12 cellular contexts compared by ENCODE assay signal in genomic region chr10:132410779-132411532, GRCh38. TPM values are rescaled to one million over a fixed set of nuclear protein-coding genes. Genes with fewer than 3 reads are reported as not detected.
A peak's percentile ranks its signal among the peaks of the same experiment; 100 is the strongest.
DNase-seq lines count a peak whose midpoint lies in the region; ATAC-seq and TF ChIP-seq lines count a peak whose summit lies in the region.
"Had no signal": no experiment of that assay in that cellular context is flagged by ENCODE, and none has a peak within 500 bp of the region (broad histone marks: within the 10 kb centered on the region; RNA-seq: fewer than 3 reads in every experiment).

No MANE protein-coding gene starts in this region.

- no peaks in the 10 kb centered on the region for H3K9me3 Mint-ChIP-seq in activated T-cell treated with anti-CD3 and anti-CD28 coated beads, Interleukin-2, amount 50 U/mL, for 4 hours
- H3K9me3 Mint-ChIP-seq in activated T-cell treated with anti-CD3 and anti-CD28 coated beads, Interleukin-2, amount 50 U/mL, for 72 hours = no peaks in the 10 kb centered on the region
- H3K9me3 Mint-ChIP-seq: activated CD4-positive, alpha-beta T cell treated with anti-CD3 and anti-CD28 coated beads, Interleukin-2, amount 10 ng/mL, durations not matched to agents 7 days and 5 days; CD8-positive, alpha-beta memory T cell; neural progenitor cell had no signal

- no peak overlapping the region for H3K4me3 Mint-ChIP-seq in activated T-cell treated with anti-CD3 and anti-CD28 coated beads, Interleukin-2, amount 50 U/mL, for 4 hours
- no peak overlapping the region for H3K4me3 Mint-ChIP-seq in activated T-cell treated with anti-CD3 and anti-CD28 coated beads, Interleukin-2, amount 50 U/mL, for 72 hours
- H3K4me3 Mint-ChIP-seq: activated CD4-positive, alpha-beta T cell treated with anti-CD3 and anti-CD28 coated beads, Interleukin-2, amount 10 ng/mL, durations not matched to agents 7 days and 5 days; CD8-positive, alpha-beta memory T cell; neural progenitor cell; T-helper 17 cell had no signal

- no peak overlapping the region for H3K4me3 ChIP-seq in duodenal mucosa (ENCODE audit: low read depth in 1 of 2, low read length in 2 of 2)
- peak overlapping the region in 1 of 2 donors; percentile 27 for H3K4me3 ChIP-seq in muscle layer of colon (ENCODE audit: low read depth in 1 of 2, low read length in 2 of 2)
- H3K4me3 ChIP-seq in testis = no peak overlapping the region
- H3K4me3 ChIP-seq: neural progenitor cell had no signal

- peak overlapping the region; percentile 45 for H3K27ac ChIP-seq in RWPE1
- peak overlapping the region; percentile 62 for H3K27ac ChIP-seq in duodenal mucosa (ENCODE audit: low read depth, low read length)
- H3K27ac ChIP-seq in muscle layer of colon (ENCODE audit: low read depth, low read length) = peak overlapping the region; percentile 39
- H3K27ac ChIP-seq in testis = peak overlapping the region; percentile 31 to 87
- H3K27ac ChIP-seq: neural progenitor cell had no signal

- H3K4me1 ChIP-seq in duodenal mucosa (ENCODE audit: control insufficient read depth in 1 of 2, insufficient read depth in 2 of 2, low read length in 2 of 2) = peaks cover 43% of the 10 kb centered on the region in 2 donors
- peaks cover 78% of the 10 kb centered on the region for H3K4me1 ChIP-seq in muscle layer of colon (ENCODE audit: insufficient read depth, low read length)
- H3K4me1 ChIP-seq in testis = peaks cover 64% of the 10 kb centered on the region

- H3K36me3 Mint-ChIP-seq in activated T-cell treated with anti-CD3 and anti-CD28 coated beads, Interleukin-2, amount 50 U/mL, for 4 hours (ENCODE audit: insufficient read depth) = peaks cover 9% of the 10 kb centered on the region
- H3K36me3 Mint-ChIP-seq in activated T-cell treated with anti-CD3 and anti-CD28 coated beads, Interleukin-2, amount 50 U/mL, for 72 hours (ENCODE audit: insufficient read depth in 2 of 2) = no peaks in the 10 kb centered on the region

- H3K9me3 ChIP-seq in duodenal mucosa (ENCODE audit: control insufficient read depth in 1 of 2, low read length in 2 of 2) (no peaks in the 10 kb centered on the region), muscle layer of colon (ENCODE audit: low read length) (no peaks in the 10 kb centered on the region), testis (no peaks in the 10 kb centered on the region)

- DNase-seq in RWPE1 (ENCODE audit: low spot score) (no peak), testis (no peak), NOMO-1 (lab: John Stamatoyannopoulos, UW; ENCODE audit: unreplicated experiment in 2 of 2) (no peak)
- no peak for DNase-seq in activated T-cell treated with anti-CD3 and anti-CD28 coated beads, Interleukin-2, amount 50 U/mL, for 4 hours
- DNase-seq in activated T-cell treated with anti-CD3 and anti-CD28 coated beads, Interleukin-2, amount 50 U/mL, for 72 hours = no peak
- DNase-seq: activated CD4-positive, alpha-beta T cell treated with anti-CD3 and anti-CD28 coated beads, Interleukin-2, amount 10 ng/mL, durations not matched to agents 7 days and 5 days; CD8-positive, alpha-beta memory T cell; T-helper 17 cell had no signal

- intact Hi-C loops in testis (cut with DNase I; ENCODE audit: low total_unique reads) = no loop called here

- TF ChIP-seq POLR2A in testis (IDR thresholded peaks at IDR 0.05) = no peak

- H3K4me1 Mint-ChIP-seq in activated T-cell treated with anti-CD3 and anti-CD28 coated beads, Interleukin-2, amount 50 U/mL, for 4 hours (ENCODE audit: low read depth) = peaks cover 11% of the 10 kb centered on the region
- peaks cover 12% of the 10 kb centered on the region for H3K4me1 Mint-ChIP-seq in activated T-cell treated with anti-CD3 and anti-CD28 coated beads, Interleukin-2, amount 50 U/mL, for 72 hours (ENCODE audit: low read depth)

- TF ChIP-seq CTCF in RWPE1 (conservative IDR thresholded peaks at IDR 0.05; ENCODE audit: low read depth) (no peak), testis (IDR thresholded peaks at IDR 0.05) (no peak)

- no peak overlapping the region for H3K27ac Mint-ChIP-seq in activated T-cell treated with anti-CD3 and anti-CD28 coated beads, Interleukin-2, amount 50 U/mL, for 72 hours

- WGBS in testis, 2 donors = 70 to 78% methylated on average over 12 to 28 of the region's 28 CpGs

- POLR2A ChIA-PET in RWPE1 (lab: Yijun Ruan, JAX; ENCODE audit: low non-redundant PET) = interaction anchor here (1.2 kb wide), 1 partner anchor 12 kb away, joined by 3 read pairs; no protein-coding TSS in a partner anchor

- no peak for ATAC-seq in HG03175 (IDR thresholded peaks at IDR 0.05; ENCODE audit: unreplicated experiment)
- ATAC-seq in activated T-cell treated with anti-CD3 and anti-CD28 coated beads, Interleukin-2, amount 50 U/mL, for 4 hours = no peak
- ATAC-seq in activated T-cell treated with anti-CD3 and anti-CD28 coated beads, Interleukin-2, amount 50 U/mL, for 72 hours (replicated peaks in 1 of 2) = no peak
- ATAC-seq: T-helper 17 cell had no signal

- CTCF ChIA-PET in RWPE1 (lab: Yijun Ruan, JAX) = interaction anchor here (0.7 to 1.9 kb wide), 4 partner anchors 8 to 36 kb away, joined by 3 to 6 read pairs (median 5); no protein-coding TSS in a partner anchor

- no peaks in the 10 kb centered on the region for H3K27me3 ChIP-seq in duodenal mucosa (ENCODE audit: control insufficient read depth in 1 of 2, insufficient read depth in 2 of 2, low read length in 2 of 2)
- H3K27me3 ChIP-seq in muscle layer of colon (ENCODE audit: control insufficient read depth in 1 of 2, insufficient read depth in 2 of 2, low read length in 2 of 2) = no peaks in the 10 kb centered on the region
- no peaks in the 10 kb centered on the region for H3K27me3 ChIP-seq in testis
- H3K27me3 ChIP-seq: neural progenitor cell had no signal

- no peaks in the 10 kb centered on the region for H3K27me3 Mint-ChIP-seq in activated T-cell treated with anti-CD3 and anti-CD28 coated beads, Interleukin-2, amount 50 U/mL, for 4 hours (ENCODE audit: low read depth)
- H3K27me3 Mint-ChIP-seq in activated T-cell treated with anti-CD3 and anti-CD28 coated beads, Interleukin-2, amount 50 U/mL, for 72 hours (ENCODE audit: low read depth) = no peaks in the 10 kb centered on the region
- H3K27me3 Mint-ChIP-seq: activated CD4-positive, alpha-beta T cell treated with anti-CD3 and anti-CD28 coated beads, Interleukin-2, amount 10 ng/mL, durations not matched to agents 7 days and 5 days; CD8-positive, alpha-beta memory T cell; T-helper 17 cell had no signal

- peak overlapping the region in 1 of 2 donors; percentile 56 for H3K9ac ChIP-seq in duodenal mucosa (ENCODE audit: low read depth in 1 of 2, low read length in 2 of 2)
- no peak overlapping the region for H3K9ac ChIP-seq in muscle layer of colon (ENCODE audit: low read length)
- H3K9ac ChIP-seq: neural progenitor cell had no signal

- peaks cover 0 to 13% of the 10 kb centered on the region in 2 donors for H3K36me3 ChIP-seq in duodenal mucosa (ENCODE audit: control insufficient read depth in 1 of 2, insufficient read depth in 2 of 2, low read length in 2 of 2)
- peaks cover 6% of the 10 kb centered on the region for H3K36me3 ChIP-seq in muscle layer of colon (ENCODE audit: insufficient read depth, low read length)
- no peaks in the 10 kb centered on the region for H3K36me3 ChIP-seq in testis (ENCODE audit: low read depth, missing control alignments)
- H3K36me3 ChIP-seq: neural progenitor cell had no signal

RNA-seq across cellular contexts. Expression of gene PWWP2B, which starts 14.0 kb away (rescaled TPM):
- 10 to 100 TPM; 32.6 to 45.1 TPM for total RNA-seq in testis
- polyA plus RNA-seq in testis (ENCODE audit: insufficient read depth, low read depth, low replicate concordance) = 16.0 TPM
- 1 to 10 TPM; 3.3 to 4.3 (median 4.1) TPM for total RNA-seq in activated T-cell treated with anti-CD3 and anti-CD28 coated beads, Interleukin-2, amount 50 U/mL, for 4 hours
- 1 to 10 TPM; 3.1 to 5.2 TPM for total RNA-seq in activated T-cell treated with anti-CD3 and anti-CD28 coated beads, Interleukin-2, amount 50 U/mL, for 72 hours

Comparison
In these comparisons a context has a peak if more than half of its experiments do, and no peak if none do; other contexts are left out.
1. RNA of gene PWWP2B, which starts 14.0 kb away (total RNA-seq): 32.6 to 45.1 TPM in testis; 3.1 to 5.2 TPM in activated T-cell treated with anti-CD3 and anti-CD28 coated beads, Interleukin-2, amount 50 U/mL, for 72 hours and 3.3 to 4.3 TPM in activated T-cell treated with anti-CD3 and anti-CD28 coated beads, Interleukin-2, amount 50 U/mL, for 4 hours; every median in the first group is over 4 times any median in the second.
2. Peak in every context shown above with its lines, with median percentiles within 50 percentile points of each other: H3K27ac ChIP-seq.